ENCODE assay signal across 8 cellular contexts in genomic region chr3:155870945-155871745, GRCh38. TPM values are rescaled to one million over a fixed set of nuclear protein-coding genes. Genes with fewer than 3 reads are reported as not detected.
A peak's percentile ranks its signal among the peaks of the same experiment; 100 is the strongest.
DNase-seq lines count a peak whose midpoint lies in the region; TF ChIP-seq lines count a peak whose summit lies in the region.

No MANE protein-coding gene starts in this region.

- no peaks in the 10 kb centered on the region for H3K36me3 ChIP-seq in H7 (replicated peaks; ENCODE audit: control insufficient read depth, insufficient read depth, low read length)

- peak; percentile 75 for DNase-seq in H7
- peak; percentile 24 for DNase-seq in LoVo (ENCODE audit: low spot score)
- peak; percentile 88 for DNase-seq in activated CD4-positive, alpha-beta T cell treated with anti-CD3 and anti-CD28 coated beads, Interleukin-2, amount 10 ng/mL, durations not matched to agents 24 days and 14 days
- DNase-seq in lung microvascular endothelial cell (ENCODE audit: low read depth in 2 of 2), result peak; percentile 12 to 46
- DNase-seq in stimulated activated CD8-positive, alpha-beta memory T cell treated with anti-CD3 and anti-CD28 coated beads, Interleukin-12 subunit alpha, Interleukin-12 subunit beta, amount 100 ng/mL, for 24 hours (ENCODE audit: extremely low read depth), result peak; percentile 8
- no peak for DNase-seq in kidney tubule cell (ENCODE audit: low spot score)

- peaks cover 22% of the 10 kb centered on the region for H3K4me1 Mint-ChIP-seq in activated CD4-positive, alpha-beta T cell treated with anti-CD3 and anti-CD28 coated beads, Interleukin-2, amount 10 ng/mL, durations not matched to agents 24 days and 14 days
- H3K4me1 Mint-ChIP-seq in dendritic cell treated with granulocyte-macrophage colony-stimulating factor and Interleukin-4, amounts not matched to agents 40 ng/mL and 50 ng/mL, for 4 days (ENCODE audit: low read depth), result peaks cover 21% of the 10 kb centered on the region

- intact Hi-C loops in activated CD4-positive, alpha-beta T cell treated with anti-CD3 and anti-CD28 coated beads, Interleukin-2, amount 10 ng/mL, durations not matched to agents 24 days and 14 days (cut with micrococcal nuclease), result loop anchor here (1.0 to 5.0 kb wide), 5 partner anchors 9 to 1289 kb away; partner anchors contain the start of genes C3orf33, CCNL1 and SLC33A1
- intact Hi-C loops in dendritic cell treated with granulocyte-macrophage colony-stimulating factor and Interleukin-4, amounts not matched to agents 40 ng/mL and 50 ng/mL, for 4 days (cut with micrococcal nuclease), result loop anchor here (1.0 kb wide), 2 partner anchors 17 to 65 kb away; partner anchors contain the start of genes C3orf33 and SLC33A1

- peak overlapping the region; percentile 88 for H3K4me3 Mint-ChIP-seq in activated CD4-positive, alpha-beta T cell treated with anti-CD3 and anti-CD28 coated beads, Interleukin-2, amount 10 ng/mL, durations not matched to agents 24 days and 14 days
- H3K4me3 Mint-ChIP-seq in dendritic cell treated with granulocyte-macrophage colony-stimulating factor and Interleukin-4, amounts not matched to agents 40 ng/mL and 50 ng/mL, for 4 days, result peak overlapping the region; percentile 95

- no peaks in the 10 kb centered on the region for H3K9me3 Mint-ChIP-seq in activated CD4-positive, alpha-beta T cell treated with anti-CD3 and anti-CD28 coated beads, Interleukin-2, amount 10 ng/mL, durations not matched to agents 24 days and 14 days
- H3K9me3 Mint-ChIP-seq in dendritic cell treated with granulocyte-macrophage colony-stimulating factor and Interleukin-4, amounts not matched to agents 40 ng/mL and 50 ng/mL, for 4 days, result no peaks in the 10 kb centered on the region

- no peaks in the 10 kb centered on the region for H3K27me3 Mint-ChIP-seq in activated CD4-positive, alpha-beta T cell treated with anti-CD3 and anti-CD28 coated beads, Interleukin-2, amount 10 ng/mL, durations not matched to agents 24 days and 14 days
- H3K27me3 Mint-ChIP-seq in dendritic cell treated with granulocyte-macrophage colony-stimulating factor and Interleukin-4, amounts not matched to agents 40 ng/mL and 50 ng/mL, for 4 days, result no peaks in the 10 kb centered on the region

- peak overlapping the region; percentile 85 for H3K27ac Mint-ChIP-seq in activated CD4-positive, alpha-beta T cell treated with anti-CD3 and anti-CD28 coated beads, Interleukin-2, amount 10 ng/mL, durations not matched to agents 24 days and 14 days
- H3K27ac Mint-ChIP-seq in dendritic cell treated with granulocyte-macrophage colony-stimulating factor and Interleukin-4, amounts not matched to agents 40 ng/mL and 50 ng/mL, for 4 days, result peak overlapping the region; percentile 93

- TF ChIP-seq CTCF in GM12875 (IDR thresholded peaks at IDR 0.05; ENCODE audit: borderline replicate concordance, insufficient read depth, low read depth, low read length), result no peak

- H3K36me3 Mint-ChIP-seq in activated CD4-positive, alpha-beta T cell treated with anti-CD3 and anti-CD28 coated beads, Interleukin-2, amount 10 ng/mL, durations not matched to agents 24 days and 14 days (ENCODE audit: low read depth), result peaks cover 2% of the 10 kb centered on the region
- peaks cover 8% of the 10 kb centered on the region for H3K36me3 Mint-ChIP-seq in dendritic cell treated with granulocyte-macrophage colony-stimulating factor and Interleukin-4, amounts not matched to agents 40 ng/mL and 50 ng/mL, for 4 days (ENCODE audit: low read depth)

- no peaks in the 10 kb centered on the region for H3K27me3 ChIP-seq in H7 (ENCODE audit: control insufficient read depth, insufficient read depth, low read length)

- peak overlapping the region; percentile 100 for H3K4me3 ChIP-seq in GM12875 (ENCODE audit: low read depth, low read length)
- peak overlapping the region; percentile 93 for H3K4me3 ChIP-seq in H7 (ENCODE audit: insufficient read depth, low read depth, low read length)

RNA-seq across cellular contexts. Expression of gene GMPS, which starts 0.7 kb away (rescaled TPM):
- total RNA-seq in H7 (2014; rRNA removed; shearing (Covaris generic)), result 86.5 and 116 TPM in 2 replicates
- total RNA-seq in activated CD4-positive, alpha-beta T cell treated with anti-CD3 and anti-CD28 coated beads, Interleukin-2, amount 10 ng/mL, durations not matched to agents 24 days and 14 days, result 150 and 151 TPM in 2 replicates
- 8.7 and 9.3 TPM in 2 replicates for total RNA-seq in lung microvascular endothelial cell

RNA-seq across cellular contexts. Expression of gene SLC33A1, which starts 16.9 kb away (rescaled TPM):
- 22.9 and 24.7 TPM in 2 replicates for total RNA-seq in H7 (2014; rRNA removed; shearing (Covaris generic))
- 27.4 and 28.0 TPM in 2 replicates for total RNA-seq in activated CD4-positive, alpha-beta T cell treated with anti-CD3 and anti-CD28 coated beads, Interleukin-2, amount 10 ng/mL, durations not matched to agents 24 days and 14 days
- 10.9 and 15.7 TPM in 2 replicates for total RNA-seq in lung microvascular endothelial cell
